10 cellular contexts compared by ENCODE assay signal in genomic region chr20:58690851-58691250, GRCh38. TPM values are rescaled to one million over a fixed set of nuclear protein-coding genes. Genes with fewer than 3 reads are reported as not detected.
DNase-seq lines count a peak whose midpoint lies in the region; ATAC-seq and TF ChIP-seq lines count a peak whose summit lies in the region.
"Had no signal": no experiment of that assay in that cellular context is flagged by ENCODE, and none has a peak within 500 bp of the region (broad histone marks: within the 10 kb centered on the region; RNA-seq: fewer than 3 reads in every experiment).

No MANE protein-coding gene starts in this region.

- no peaks in the 10 kb centered on the region for H3K9me3 ChIP-seq in muscle layer of duodenum (ENCODE audit: control insufficient read depth in 1 of 2, low read length in 2 of 2)
- H3K9me3 ChIP-seq in upper lobe of right lung: no peaks in the 10 kb centered on the region
- no peaks in the 10 kb centered on the region for H3K9me3 ChIP-seq in MM.1S (replicated peaks; ENCODE audit: insufficient read depth, low read length)

- no peak overlapping the region for H3K9ac ChIP-seq in MM.1S (ENCODE audit: low read length)

- DNase-seq in activated naive CD4-positive, alpha-beta T cell treated with anti-CD3 and anti-CD28 coated beads for 36 hours: no peak
- no peak for DNase-seq in activated naive CD4-positive, alpha-beta T cell treated with Interleukin-2 at 50 U/mL for 16 hours
- DNase-seq in upper lobe of right lung: no peak
- DNase-seq in midbrain (lab: John Stamatoyannopoulos, UW): no peak
- DNase-seq in MM.1S: no peak
- DNase-seq: C1 segment of cervical spinal cord, left colon had no signal

- H3K4me3 ChIP-seq in muscle layer of duodenum (ENCODE audit: low read depth in 1 of 2, low read length in 2 of 2): no peak overlapping the region
- H3K4me3 ChIP-seq in upper lobe of right lung: no peak overlapping the region
- H3K4me3 ChIP-seq in MM.1S (ENCODE audit: low read length): no peak overlapping the region

- peaks cover 10 to 30% of the 10 kb centered on the region in 2 donors for H3K4me1 ChIP-seq in muscle layer of duodenum (ENCODE audit: control insufficient read depth in 1 of 2, insufficient read depth in 2 of 2, low read length in 2 of 2)
- H3K4me1 ChIP-seq in upper lobe of right lung: peaks cover 34% of the 10 kb centered on the region
- H3K4me1 ChIP-seq in MM.1S (ENCODE audit: low read length): peaks cover 4% of the 10 kb centered on the region; the same call in 1 of the 2 replicates

- no peaks in the 10 kb centered on the region for H3K9me2 ChIP-seq in MM.1S (replicated peaks; ENCODE audit: insufficient read depth, low read length)

- no peak overlapping the region for H3K4me3 Mint-ChIP-seq in activated naive CD4-positive, alpha-beta T cell treated with anti-CD3 and anti-CD28 coated beads for 36 hours
- no peak overlapping the region for H3K4me3 Mint-ChIP-seq in dendritic cell treated with granulocyte-macrophage colony-stimulating factor and Interleukin-4, amounts not matched to agents 40 ng/mL and 50 ng/mL, for 4 days

- TF ChIP-seq CTCF in upper lobe of right lung (IDR thresholded peaks at IDR 0.05) (no peak), MM.1S (IDR thresholded peaks at IDR 0.05; ENCODE audit: low read length) (no peak)

- H3K4me2 ChIP-seq in MM.1S (ENCODE audit: low read depth, low read length): no peak overlapping the region

- H3K27ac ChIP-seq in muscle layer of duodenum (ENCODE audit: low read length) (peak overlapping the region; percentile 35), upper lobe of right lung (peak overlapping the region; percentile 96), MM.1S (ENCODE audit: low read length) (no peak overlapping the region)

- intact Hi-C loops in activated naive CD4-positive, alpha-beta T cell treated with anti-CD3 and anti-CD28 coated beads for 36 hours (cut with micrococcal nuclease): loop anchor here (5.0 kb wide), 1 partner anchor 454 kb away; no protein-coding TSS in a partner anchor
- intact Hi-C loops in dendritic cell treated with granulocyte-macrophage colony-stimulating factor and Interleukin-4, amounts not matched to agents 40 ng/mL and 50 ng/mL, for 4 days (cut with micrococcal nuclease): no loop called here
- intact Hi-C loops in upper lobe of right lung (cut with DNase I): no loop called here

- no peak overlapping the region for H2AFZ ChIP-seq in MM.1S (ENCODE audit: low read length)

- H3K9me3 Mint-ChIP-seq in activated naive CD4-positive, alpha-beta T cell treated with anti-CD3 and anti-CD28 coated beads for 36 hours: no peaks in the 10 kb centered on the region
- H3K9me3 Mint-ChIP-seq in dendritic cell treated with granulocyte-macrophage colony-stimulating factor and Interleukin-4, amounts not matched to agents 40 ng/mL and 50 ng/mL, for 4 days: no peaks in the 10 kb centered on the region

- H3F3A ChIP-seq in MM.1S (ENCODE audit: insufficient read depth, low read length): peaks cover 3% of the 10 kb centered on the region; the same call in 1 of the 2 replicates

- peaks cover 1% of the 10 kb centered on the region for H3K36me3 Mint-ChIP-seq in activated naive CD4-positive, alpha-beta T cell treated with anti-CD3 and anti-CD28 coated beads for 36 hours (ENCODE audit: low read depth)
- H3K36me3 Mint-ChIP-seq in dendritic cell treated with granulocyte-macrophage colony-stimulating factor and Interleukin-4, amounts not matched to agents 40 ng/mL and 50 ng/mL, for 4 days (ENCODE audit: low read depth): peaks cover 17% of the 10 kb centered on the region

- ATAC-seq in upper lobe of right lung: peak; percentile 7
- no peak for ATAC-seq in GM21529 (IDR thresholded peaks at IDR 0.05; ENCODE audit: unreplicated experiment)
- ATAC-seq: left colon had no signal

- peak overlapping the region; percentile 46 for H3K27ac Mint-ChIP-seq in activated naive CD4-positive, alpha-beta T cell treated with anti-CD3 and anti-CD28 coated beads for 36 hours
- peak overlapping the region; percentile 97 for H3K27ac Mint-ChIP-seq in dendritic cell treated with granulocyte-macrophage colony-stimulating factor and Interleukin-4, amounts not matched to agents 40 ng/mL and 50 ng/mL, for 4 days

- no peaks in the 10 kb centered on the region for H3K79me2 ChIP-seq in MM.1S (ENCODE audit: low read length)

- no peaks in the 10 kb centered on the region for H4K20me1 ChIP-seq in MM.1S (ENCODE audit: insufficient read depth, low read length)

- no peaks in the 10 kb centered on the region for H3K27me3 Mint-ChIP-seq in activated naive CD4-positive, alpha-beta T cell treated with anti-CD3 and anti-CD28 coated beads for 36 hours (ENCODE audit: low read depth)
- H3K27me3 Mint-ChIP-seq in dendritic cell treated with granulocyte-macrophage colony-stimulating factor and Interleukin-4, amounts not matched to agents 40 ng/mL and 50 ng/mL, for 4 days: no peaks in the 10 kb centered on the region

- H3K4me1 Mint-ChIP-seq in activated naive CD4-positive, alpha-beta T cell treated with anti-CD3 and anti-CD28 coated beads for 36 hours (ENCODE audit: low read depth): peaks cover 9% of the 10 kb centered on the region
- peaks cover 35% of the 10 kb centered on the region for H3K4me1 Mint-ChIP-seq in dendritic cell treated with granulocyte-macrophage colony-stimulating factor and Interleukin-4, amounts not matched to agents 40 ng/mL and 50 ng/mL, for 4 days (ENCODE audit: low read depth)

- CTCF ChIA-PET in activated naive CD4-positive, alpha-beta T cell treated with anti-CD3 and anti-CD28 coated beads for 36 hours (lab: Charles Lee): interaction anchor here (0.8 kb wide), 1 partner anchor 24 kb away, joined by 4 read pairs; no protein-coding TSS in a partner anchor

- H3K36me3 ChIP-seq in muscle layer of duodenum (ENCODE audit: control insufficient read depth in 1 of 2, insufficient read depth in 2 of 2, low read length in 2 of 2) (peaks cover 4 to 12% of the 10 kb centered on the region in 2 donors), upper lobe of right lung (peaks cover 6% of the 10 kb centered on the region), MM.1S (replicated peaks; ENCODE audit: insufficient read depth, low read length) (no peaks in the 10 kb centered on the region)

- no peaks in the 10 kb centered on the region for H3K27me3 ChIP-seq in muscle layer of duodenum (ENCODE audit: low read depth, low read length)
- H3K27me3 ChIP-seq in upper lobe of right lung: no peaks in the 10 kb centered on the region
- H3K27me3 ChIP-seq in MM.1S (replicated peaks; ENCODE audit: insufficient read depth, low read length): no peaks in the 10 kb centered on the region

RNA-seq across cellular contexts. Expression of gene NPEPL1, which starts 1.7 kb away (rescaled TPM):
- total RNA-seq in activated naive CD4-positive, alpha-beta T cell treated with anti-CD3 and anti-CD28 coated beads for 36 hours: 10 to 100 TPM; 14.3 to 14.5 TPM
- 41.6 TPM for total RNA-seq in upper lobe of right lung

RNA-seq across cellular contexts. Expression of gene STX16, which starts 39.8 kb away (rescaled TPM):
- 100 to 1,000 TPM; 127 TPM for total RNA-seq in activated naive CD4-positive, alpha-beta T cell treated with anti-CD3 and anti-CD28 coated beads for 36 hours
- 57.0 TPM for total RNA-seq in upper lobe of right lung
